8 cellular contexts compared by ENCODE assay signal in genomic region chr1:228664399-228664914, GRCh38.
A peak's percentile ranks its signal among the peaks of the same experiment; 100 is the strongest.
DNase-seq lines count a peak whose midpoint lies in the region; ATAC-seq and TF ChIP-seq lines count a peak whose summit lies in the region.

No MANE protein-coding gene starts in this region.

- H3K4me1 ChIP-seq in KMS-11 (ENCODE audit: low read depth, poor library complexity, severe bottlenecking) (peaks cover 31% of the 10 kb centered on the region), neural progenitor cell (no peaks in the 10 kb centered on the region), stomach (peaks cover 0 to 14% (median 6%) of the 10 kb centered on the region in 4 donors)

- peak; percentile 90 for TF ChIP-seq CTCF in KMS-11 (conservative IDR thresholded peaks at IDR 0.05; ENCODE audit: low read depth, low read length)
- peak; percentile 80 for TF ChIP-seq CTCF in fibroblast of mammary gland (conservative IDR thresholded peaks at IDR 0.05; ENCODE audit: control insufficient read depth, insufficient read depth, low read depth, low read length)
- TF ChIP-seq CTCF in neural progenitor cell (IDR thresholded peaks at IDR 0.05) = peak; percentile 90
- TF ChIP-seq CTCF in stomach (IDR thresholded peaks at IDR 0.05) = peak in 5 of 7 experiments; percentile 44 to 84 (median 76)

- peaks cover 4% of the 10 kb centered on the region for H3K27me3 Mint-ChIP-seq in neural progenitor cell (ENCODE audit: insufficient read depth, low read depth)

- no peak for ATAC-seq in HG02642 (IDR thresholded peaks at IDR 0.05; ENCODE audit: poor library complexity, unreplicated experiment)

- 19 to 33% (median 31%) methylated on average over 14 of the region's 14 CpGs for WGBS in stomach, 5 donors

- H3K36me3 Mint-ChIP-seq in neural progenitor cell = no peaks in the 10 kb centered on the region

- H3K36me3 ChIP-seq in KMS-11 (ENCODE audit: insufficient read depth) (no peaks in the 10 kb centered on the region), neural progenitor cell (no peaks in the 10 kb centered on the region), stomach (no peaks in the 10 kb centered on the region)

- intact Hi-C loops in stomach (cut with DNase I; ENCODE audit: low total_unique reads) = loop anchor here (10.0 kb wide), 1 partner anchor 560 kb away; no protein-coding TSS in a partner anchor

- no peaks in the 10 kb centered on the region for H3F3A ChIP-seq in neural progenitor cell (ENCODE audit: low read depth)

- H3K9me3 ChIP-seq in neural progenitor cell (ENCODE audit: low read depth) = no peaks in the 10 kb centered on the region
- no peaks in the 10 kb centered on the region for H3K9me3 ChIP-seq in stomach

- H3K27ac ChIP-seq in KMS-11 (no peak overlapping the region), neural progenitor cell (no peak overlapping the region), stomach (peak overlapping the region in 4 of 5 donors; percentile 9 to 61 (median 50))

- H3K27ac Mint-ChIP-seq in neural progenitor cell = no peak overlapping the region

- no peak for TF ChIP-seq POLR2A in stomach (IDR thresholded peaks at IDR 0.05)

- H3K4me1 Mint-ChIP-seq in neural progenitor cell = no peaks in the 10 kb centered on the region

- no peaks in the 10 kb centered on the region for H3K27me3 ChIP-seq in KMS-11 (ENCODE audit: insufficient read depth, low read depth)
- H3K27me3 ChIP-seq in neural progenitor cell = no peaks in the 10 kb centered on the region
- H3K27me3 ChIP-seq in stomach = peaks cover 0 to 6% (median 0%) of the 10 kb centered on the region in 3 donors

- DNase-seq in D341Med (ENCODE audit: low spot score) = peak; percentile 78
- peak; percentile 15 for DNase-seq in OCI-M2 (lab: John Stamatoyannopoulos, UW; ENCODE audit: unreplicated experiment)
- DNase-seq in activated T-cell treated with anti-CD3 and anti-CD28 coated beads for 48 hours (ENCODE audit: low read depth) = peak; percentile 62
- DNase-seq in fibroblast of mammary gland (ENCODE audit: low read depth) = peak; percentile 76
- DNase-seq in neural progenitor cell (ENCODE audit: low spot score) = peak; percentile 75
- peak; percentile 85 for DNase-seq in stomach

- H3K4me3 Mint-ChIP-seq in neural progenitor cell = no peak overlapping the region

- H3K4me2 ChIP-seq in KMS-11 = no peak overlapping the region; the same call in 1 of the 2 replicates
- H3K4me2 ChIP-seq in neural progenitor cell = no peak overlapping the region

- H2AFZ ChIP-seq in KMS-11 (ENCODE audit: low read depth) = 0 out of 2 replicates have a peak overlapping the region, but pooled peaks have one; percentile 23
- H2AFZ ChIP-seq in neural progenitor cell (replicated peaks) = no peak overlapping the region

- TF ChIP-seq EP300 in stomach (IDR thresholded peaks at IDR 0.05) = no peak

- H3K79me2 ChIP-seq in KMS-11 (ENCODE audit: insufficient read depth, low read depth) (no peaks in the 10 kb centered on the region), neural progenitor cell (ENCODE audit: low read depth) (no peaks in the 10 kb centered on the region)

- peaks cover 6% of the 10 kb centered on the region for H3K9me3 Mint-ChIP-seq in neural progenitor cell

- no peaks in the 10 kb centered on the region for H4K20me1 ChIP-seq in KMS-11 (ENCODE audit: insufficient read depth)
- H4K20me1 ChIP-seq in neural progenitor cell (ENCODE audit: low read depth) = no peaks in the 10 kb centered on the region

- H3K4me3 ChIP-seq in KMS-11 (IDR thresholded peaks at IDR 0.05; ENCODE audit: insufficient read depth, low read depth, low read length) = no peak overlapping the region
- no peak overlapping the region for H3K4me3 ChIP-seq in fibroblast of mammary gland (ENCODE audit: control insufficient read depth, low read depth, low read length)
- H3K4me3 ChIP-seq in neural progenitor cell = no peak overlapping the region
- H3K4me3 ChIP-seq in stomach = no peak overlapping the region

- H3K9ac ChIP-seq in KMS-11 (no peak overlapping the region), neural progenitor cell (no peak overlapping the region)

Comparison
In these comparisons a context has a peak if more than half of its experiments do, and no peak if none do; other contexts are left out.
1. DNase-seq: peak in every context shown above with its lines; median percentile 85 in stomach; 78 in D341Med; 76 in fibroblast of mammary gland; 75 in neural progenitor cell; 62 in activated T-cell treated with anti-CD3 and anti-CD28 coated beads for 48 hours; 15 in OCI-M2.
2. H3K27ac ChIP-seq: peak in stomach (4 of 5); none in KMS-11 (single experiment) and neural progenitor cell (single experiment).
3. Peak in every context shown above with its lines, with median percentiles within 50 percentile points of each other: CTCF ChIP-seq.